In the genomic region with DNA sequence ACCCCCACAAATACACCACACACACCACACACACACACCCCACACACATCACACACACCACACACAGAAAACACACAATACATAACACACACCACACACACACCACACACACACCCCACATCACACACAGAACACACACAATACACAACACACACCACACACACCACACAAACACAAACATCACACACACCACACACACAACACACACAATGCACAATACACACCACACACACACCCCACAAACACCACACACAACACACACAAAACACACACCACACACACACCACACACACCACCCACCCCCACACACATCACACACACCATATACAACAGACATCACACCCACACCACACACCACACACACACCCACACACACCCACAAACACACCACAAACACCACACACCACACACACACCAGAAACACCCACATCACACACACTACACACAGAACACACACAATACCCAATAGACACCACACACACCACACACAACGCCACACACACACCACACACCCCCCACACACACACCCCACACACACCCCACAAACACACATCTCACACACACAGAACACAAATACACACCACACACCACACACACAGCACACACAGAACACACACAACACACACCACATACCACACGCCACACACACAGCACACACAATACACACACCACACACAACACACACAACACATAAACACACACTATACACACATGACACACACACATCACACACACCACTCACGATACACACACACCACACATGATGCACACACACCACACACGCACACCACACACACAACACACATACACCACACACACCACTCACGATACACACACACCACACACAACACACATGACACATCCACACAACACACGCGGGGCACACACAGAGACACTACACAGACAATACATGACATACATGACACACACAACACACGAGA, we compare ENCODE assay signal across 1 cellular context.
TF ChIP-seq lines count a peak whose summit lies in the region.

No MANE protein-coding gene starts in this region.

TF ChIP-seq in HEK293, 187 proteins besides CTCF, POLR2A, EP300 and RAD21 (continued from another document and continues in another):
- TF ChIP-seq ZNF585B (tag by site-specific recombination; IDR thresholded peaks at IDR 0.05) (no peak), GFI1B (tag by site-specific recombination; IDR thresholded peaks at IDR 0.05) (no peak), IKZF3 (tag by site-specific recombination; IDR thresholded peaks at IDR 0.05) (no peak), ZNF292 (tag by site-specific recombination; IDR thresholded peaks at IDR 0.05; ENCODE audit: borderline replicate concordance, low read depth) (no peak), ZNF274 (IDR thresholded peaks at IDR 0.05; ENCODE audit: low read length) (no peak), ZNF274 (tag by site-specific recombination; IDR thresholded peaks at IDR 0.05; ENCODE audit: borderline replicate concordance) (peak; percentile 47; the same call in 1 of the 2 replicates), SP3 (tag by site-specific recombination; IDR thresholded peaks at IDR 0.05) (no peak), ZNF112 (tag by site-specific recombination; IDR thresholded peaks at IDR 0.05) (peak; percentile 43; the same call in 1 of the 2 replicates), ZNF214 (tag by site-specific recombination; IDR thresholded peaks at IDR 0.05; ENCODE audit: borderline replicate concordance) (no peak), FEZF1 (tag by site-specific recombination; IDR thresholded peaks at IDR 0.05) (no peak), ZNF404 (tag by site-specific recombination; IDR thresholded peaks at IDR 0.05) (no peak), ZNF138 (tag by site-specific recombination; IDR thresholded peaks at IDR 0.05; ENCODE audit: borderline replicate concordance) (no peak), ZNF558 (tag by site-specific recombination; IDR thresholded peaks at IDR 0.05) (no peak), ZNF707 (tag by site-specific recombination; IDR thresholded peaks at IDR 0.05) (peak; percentile 59), HOXD13 (CRISPR knock-in tag; IDR thresholded peaks at IDR 0.05; ENCODE audit: borderline replicate concordance) (no peak), ZBTB17 (tag by site-specific recombination; IDR thresholded peaks at IDR 0.05) (no peak), ZNF600 (tag by site-specific recombination; IDR thresholded peaks at IDR 0.05) (no peak), ZNF654 (tag by site-specific recombination; IDR thresholded peaks at IDR 0.05; ENCODE audit: low read depth) (no peak), TRIM28 (IDR thresholded peaks at IDR 0.05; ENCODE audit: borderline replicate concordance, low read length) (no peak), ZXDB (tag by site-specific recombination; IDR thresholded peaks at IDR 0.05) (no peak), KLF10 (tag by site-specific recombination; IDR thresholded peaks at IDR 0.05) (no peak), ZNF473 (tag by site-specific recombination; IDR thresholded peaks at IDR 0.05) (peak; percentile 38; the same call in 1 of the 2 replicates), ZNF350 (tag by site-specific recombination; IDR thresholded peaks at IDR 0.05) (no peak), ZNF169 (tag by site-specific recombination; IDR thresholded peaks at IDR 0.05) (no peak), BCL11B (tag by site-specific recombination; IDR thresholded peaks at IDR 0.05; ENCODE audit: low read depth) (no peak)
- TF ChIP-seq, protein P1, sequence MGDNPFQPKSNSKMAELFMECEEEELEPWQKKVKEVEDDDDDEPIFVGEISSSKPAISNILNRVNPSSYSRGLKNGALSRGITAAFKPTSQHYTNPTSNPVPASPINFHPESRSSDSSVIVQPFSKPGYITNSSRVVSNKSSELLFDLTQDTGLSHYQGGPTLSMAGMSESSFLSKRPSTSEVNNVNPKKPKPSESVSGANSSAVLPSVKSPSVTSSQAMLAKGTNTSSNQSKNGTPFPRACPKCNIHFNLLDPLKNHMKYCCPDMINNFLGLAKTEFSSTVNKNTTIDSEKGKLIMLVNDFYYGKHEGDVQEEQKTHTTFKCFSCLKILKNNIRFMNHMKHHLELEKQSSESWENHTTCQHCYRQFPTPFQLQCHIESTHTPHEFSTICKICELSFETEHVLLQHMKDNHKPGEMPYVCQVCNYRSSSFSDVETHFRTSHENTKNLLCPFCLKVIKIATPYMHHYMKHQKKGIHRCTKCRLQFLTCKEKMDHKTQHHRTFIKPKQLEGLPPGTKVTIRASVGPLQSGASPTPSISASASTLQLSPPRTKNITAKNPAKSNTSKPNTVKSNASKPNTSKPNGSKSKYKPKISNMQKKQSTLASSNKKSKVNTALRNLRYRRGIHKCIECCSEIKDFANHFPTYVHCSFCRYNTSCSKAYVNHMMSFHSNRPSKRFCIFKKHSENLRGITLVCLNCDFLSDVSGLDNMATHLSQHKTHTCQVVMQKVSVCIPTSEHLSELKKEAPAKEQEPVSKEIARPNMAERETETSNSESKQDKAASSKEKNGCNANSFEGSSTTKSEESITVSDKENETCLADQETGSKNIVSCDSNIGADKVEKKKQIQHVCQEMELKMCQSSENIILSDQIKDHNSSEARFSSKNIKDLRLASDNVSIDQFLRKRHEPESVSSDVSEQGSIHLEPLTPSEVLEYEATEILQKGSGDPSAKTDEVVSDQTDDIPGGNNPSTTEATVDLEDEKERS (tag by site-specific recombination; IDR thresholded peaks at IDR 0.05), result no peak
- TF ChIP-seq, protein P2, sequence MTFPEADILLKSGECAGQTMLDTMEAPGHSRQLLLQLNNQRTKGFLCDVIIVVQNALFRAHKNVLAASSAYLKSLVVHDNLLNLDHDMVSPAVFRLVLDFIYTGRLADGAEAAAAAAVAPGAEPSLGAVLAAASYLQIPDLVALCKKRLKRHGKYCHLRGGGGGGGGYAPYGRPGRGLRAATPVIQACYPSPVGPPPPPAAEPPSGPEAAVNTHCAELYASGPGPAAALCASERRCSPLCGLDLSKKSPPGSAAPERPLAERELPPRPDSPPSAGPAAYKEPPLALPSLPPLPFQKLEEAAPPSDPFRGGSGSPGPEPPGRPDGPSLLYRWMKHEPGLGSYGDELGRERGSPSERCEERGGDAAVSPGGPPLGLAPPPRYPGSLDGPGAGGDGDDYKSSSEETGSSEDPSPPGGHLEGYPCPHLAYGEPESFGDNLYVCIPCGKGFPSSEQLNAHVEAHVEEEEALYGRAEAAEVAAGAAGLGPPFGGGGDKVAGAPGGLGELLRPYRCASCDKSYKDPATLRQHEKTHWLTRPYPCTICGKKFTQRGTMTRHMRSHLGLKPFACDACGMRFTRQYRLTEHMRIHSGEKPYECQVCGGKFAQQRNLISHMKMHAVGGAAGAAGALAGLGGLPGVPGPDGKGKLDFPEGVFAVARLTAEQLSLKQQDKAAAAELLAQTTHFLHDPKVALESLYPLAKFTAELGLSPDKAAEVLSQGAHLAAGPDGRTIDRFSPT (tag by site-specific recombination; IDR thresholded peaks at IDR 0.05), result no peak
- TF ChIP-seq, protein P3, sequence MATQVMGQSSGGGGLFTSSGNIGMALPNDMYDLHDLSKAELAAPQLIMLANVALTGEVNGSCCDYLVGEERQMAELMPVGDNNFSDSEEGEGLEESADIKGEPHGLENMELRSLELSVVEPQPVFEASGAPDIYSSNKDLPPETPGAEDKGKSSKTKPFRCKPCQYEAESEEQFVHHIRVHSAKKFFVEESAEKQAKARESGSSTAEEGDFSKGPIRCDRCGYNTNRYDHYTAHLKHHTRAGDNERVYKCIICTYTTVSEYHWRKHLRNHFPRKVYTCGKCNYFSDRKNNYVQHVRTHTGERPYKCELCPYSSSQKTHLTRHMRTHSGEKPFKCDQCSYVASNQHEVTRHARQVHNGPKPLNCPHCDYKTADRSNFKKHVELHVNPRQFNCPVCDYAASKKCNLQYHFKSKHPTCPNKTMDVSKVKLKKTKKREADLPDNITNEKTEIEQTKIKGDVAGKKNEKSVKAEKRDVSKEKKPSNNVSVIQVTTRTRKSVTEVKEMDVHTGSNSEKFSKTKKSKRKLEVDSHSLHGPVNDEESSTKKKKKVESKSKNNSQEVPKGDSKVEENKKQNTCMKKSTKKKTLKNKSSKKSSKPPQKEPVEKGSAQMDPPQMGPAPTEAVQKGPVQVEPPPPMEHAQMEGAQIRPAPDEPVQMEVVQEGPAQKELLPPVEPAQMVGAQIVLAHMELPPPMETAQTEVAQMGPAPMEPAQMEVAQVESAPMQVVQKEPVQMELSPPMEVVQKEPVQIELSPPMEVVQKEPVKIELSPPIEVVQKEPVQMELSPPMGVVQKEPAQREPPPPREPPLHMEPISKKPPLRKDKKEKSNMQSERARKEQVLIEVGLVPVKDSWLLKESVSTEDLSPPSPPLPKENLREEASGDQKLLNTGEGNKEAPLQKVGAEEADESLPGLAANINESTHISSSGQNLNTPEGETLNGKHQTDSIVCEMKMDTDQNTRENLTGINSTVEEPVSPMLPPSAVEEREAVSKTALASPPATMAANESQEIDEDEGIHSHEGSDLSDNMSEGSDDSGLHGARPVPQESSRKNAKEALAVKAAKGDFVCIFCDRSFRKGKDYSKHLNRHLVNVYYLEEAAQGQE (tag by site-specific recombination; IDR thresholded peaks at IDR 0.05), result no peak
- TF ChIP-seq, protein P4, sequence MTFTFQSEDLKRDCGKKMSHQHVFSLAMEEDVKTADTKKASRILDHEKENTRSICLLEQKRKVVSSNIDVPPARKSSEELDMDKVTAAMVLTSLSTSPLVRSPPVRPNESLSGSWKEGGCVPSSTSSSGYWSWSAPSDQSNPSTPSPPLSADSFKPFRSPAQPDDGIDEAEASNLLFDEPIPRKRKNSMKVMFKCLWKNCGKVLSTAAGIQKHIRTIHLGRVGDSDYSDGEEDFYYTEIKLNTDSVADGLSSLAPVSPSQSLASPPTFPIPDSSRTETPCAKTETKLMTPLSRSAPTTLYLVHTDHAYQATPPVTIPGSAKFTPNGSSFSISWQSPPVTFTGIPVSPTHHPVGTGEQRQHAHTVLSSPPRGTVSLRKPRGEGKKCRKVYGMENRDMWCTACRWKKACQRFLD (tag by site-specific recombination; IDR thresholded peaks at IDR 0.05), result 0 out of 2 replicates have a peak, but pooled peaks have one; percentile 31
- TF ChIP-seq, protein P5, sequence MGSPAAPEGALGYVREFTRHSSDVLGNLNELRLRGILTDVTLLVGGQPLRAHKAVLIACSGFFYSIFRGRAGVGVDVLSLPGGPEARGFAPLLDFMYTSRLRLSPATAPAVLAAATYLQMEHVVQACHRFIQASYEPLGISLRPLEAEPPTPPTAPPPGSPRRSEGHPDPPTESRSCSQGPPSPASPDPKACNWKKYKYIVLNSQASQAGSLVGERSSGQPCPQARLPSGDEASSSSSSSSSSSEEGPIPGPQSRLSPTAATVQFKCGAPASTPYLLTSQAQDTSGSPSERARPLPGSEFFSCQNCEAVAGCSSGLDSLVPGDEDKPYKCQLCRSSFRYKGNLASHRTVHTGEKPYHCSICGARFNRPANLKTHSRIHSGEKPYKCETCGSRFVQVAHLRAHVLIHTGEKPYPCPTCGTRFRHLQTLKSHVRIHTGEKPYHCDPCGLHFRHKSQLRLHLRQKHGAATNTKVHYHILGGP (tag by site-specific recombination; IDR thresholded peaks at IDR 0.05), result no peak
- TF ChIP-seq, protein P6, sequence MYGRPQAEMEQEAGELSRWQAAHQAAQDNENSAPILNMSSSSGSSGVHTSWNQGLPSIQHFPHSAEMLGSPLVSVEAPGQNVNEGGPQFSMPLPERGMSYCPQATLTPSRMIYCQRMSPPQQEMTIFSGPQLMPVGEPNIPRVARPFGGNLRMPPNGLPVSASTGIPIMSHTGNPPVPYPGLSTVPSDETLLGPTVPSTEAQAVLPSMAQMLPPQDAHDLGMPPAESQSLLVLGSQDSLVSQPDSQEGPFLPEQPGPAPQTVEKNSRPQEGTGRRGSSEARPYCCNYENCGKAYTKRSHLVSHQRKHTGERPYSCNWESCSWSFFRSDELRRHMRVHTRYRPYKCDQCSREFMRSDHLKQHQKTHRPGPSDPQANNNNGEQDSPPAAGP (tag by site-specific recombination; IDR thresholded peaks at IDR 0.05), result no peak
- TF ChIP-seq, protein P7, sequence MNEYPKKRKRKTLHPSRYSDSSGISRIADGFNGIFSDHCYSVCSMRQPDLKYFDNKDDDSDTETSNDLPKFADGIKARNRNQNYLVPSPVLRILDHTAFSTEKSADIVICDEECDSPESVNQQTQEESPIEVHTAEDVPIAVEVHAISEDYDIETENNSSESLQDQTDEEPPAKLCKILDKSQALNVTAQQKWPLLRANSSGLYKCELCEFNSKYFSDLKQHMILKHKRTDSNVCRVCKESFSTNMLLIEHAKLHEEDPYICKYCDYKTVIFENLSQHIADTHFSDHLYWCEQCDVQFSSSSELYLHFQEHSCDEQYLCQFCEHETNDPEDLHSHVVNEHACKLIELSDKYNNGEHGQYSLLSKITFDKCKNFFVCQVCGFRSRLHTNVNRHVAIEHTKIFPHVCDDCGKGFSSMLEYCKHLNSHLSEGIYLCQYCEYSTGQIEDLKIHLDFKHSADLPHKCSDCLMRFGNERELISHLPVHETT (tag by site-specific recombination; IDR thresholded peaks at IDR 0.05), result peak; percentile 74
- TF ChIP-seq, protein P8, sequence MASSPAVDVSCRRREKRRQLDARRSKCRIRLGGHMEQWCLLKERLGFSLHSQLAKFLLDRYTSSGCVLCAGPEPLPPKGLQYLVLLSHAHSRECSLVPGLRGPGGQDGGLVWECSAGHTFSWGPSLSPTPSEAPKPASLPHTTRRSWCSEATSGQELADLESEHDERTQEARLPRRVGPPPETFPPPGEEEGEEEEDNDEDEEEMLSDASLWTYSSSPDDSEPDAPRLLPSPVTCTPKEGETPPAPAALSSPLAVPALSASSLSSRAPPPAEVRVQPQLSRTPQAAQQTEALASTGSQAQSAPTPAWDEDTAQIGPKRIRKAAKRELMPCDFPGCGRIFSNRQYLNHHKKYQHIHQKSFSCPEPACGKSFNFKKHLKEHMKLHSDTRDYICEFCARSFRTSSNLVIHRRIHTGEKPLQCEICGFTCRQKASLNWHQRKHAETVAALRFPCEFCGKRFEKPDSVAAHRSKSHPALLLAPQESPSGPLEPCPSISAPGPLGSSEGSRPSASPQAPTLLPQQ (tag by site-specific recombination; IDR thresholded peaks at IDR 0.05), result no peak
- TF ChIP-seq, protein P9, sequence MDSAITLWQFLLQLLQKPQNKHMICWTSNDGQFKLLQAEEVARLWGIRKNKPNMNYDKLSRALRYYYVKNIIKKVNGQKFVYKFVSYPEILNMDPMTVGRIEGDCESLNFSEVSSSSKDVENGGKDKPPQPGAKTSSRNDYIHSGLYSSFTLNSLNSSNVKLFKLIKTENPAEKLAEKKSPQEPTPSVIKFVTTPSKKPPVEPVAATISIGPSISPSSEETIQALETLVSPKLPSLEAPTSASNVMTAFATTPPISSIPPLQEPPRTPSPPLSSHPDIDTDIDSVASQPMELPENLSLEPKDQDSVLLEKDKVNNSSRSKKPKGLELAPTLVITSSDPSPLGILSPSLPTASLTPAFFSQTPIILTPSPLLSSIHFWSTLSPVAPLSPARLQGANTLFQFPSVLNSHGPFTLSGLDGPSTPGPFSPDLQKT (IDR thresholded peaks at IDR 0.05; ENCODE audit: borderline replicate concordance, low read depth, low read length), result no peak
- TF ChIP-seq, protein P10, sequence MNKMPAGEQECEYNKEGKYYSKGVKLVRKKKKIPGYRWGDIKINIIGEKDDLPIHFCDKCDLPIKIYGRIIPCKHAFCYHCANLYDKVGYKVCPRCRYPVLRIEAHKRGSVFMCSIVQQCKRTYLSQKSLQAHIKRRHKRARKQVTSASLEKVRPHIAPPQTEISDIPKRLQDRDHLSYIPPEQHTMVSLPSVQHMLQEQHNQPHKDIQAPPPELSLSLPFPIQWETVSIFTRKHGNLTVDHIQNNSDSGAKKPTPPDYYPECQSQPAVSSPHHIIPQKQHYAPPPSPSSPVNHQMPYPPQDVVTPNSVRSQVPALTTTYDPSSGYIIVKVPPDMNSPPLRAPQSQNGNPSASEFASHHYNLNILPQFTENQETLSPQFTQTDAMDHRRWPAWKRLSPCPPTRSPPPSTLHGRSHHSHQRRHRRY (tag by site-specific recombination; IDR thresholded peaks at IDR 0.05), result peak; percentile 40; the same call in 1 of the 2 replicates
